ENCODE assay signal across 11 cellular contexts in genomic region chr10:93745411-93746065, GRCh38. TPM values are rescaled to one million over a fixed set of nuclear protein-coding genes. Genes with fewer than 3 reads are reported as not detected.
DNase-seq lines count a peak whose midpoint lies in the region; ATAC-seq, FAIRE-seq and TF ChIP-seq lines count a peak whose summit lies in the region.
"Had no signal": no experiment of that assay in that cellular context is flagged by ENCODE, and none has a peak within 500 bp of the region (broad histone marks: within the 10 kb centered on the region; RNA-seq: fewer than 3 reads in every experiment).

No MANE protein-coding gene starts in this region.

- H3K27me3 ChIP-seq in PC-9 (ENCODE audit: insufficient read depth, low read depth): no peaks in the 10 kb centered on the region

- no peak overlapping the region for H3K27ac Mint-ChIP-seq in glutamatergic neuron (ENCODE audit: unreplicated experiment)
- H3K27ac Mint-ChIP-seq: IgD-negative memory B cell had no signal

- H3K9me3 ChIP-seq in PC-9 (ENCODE audit: insufficient read depth, low read depth): no peaks in the 10 kb centered on the region

- peaks cover 10% of the 10 kb centered on the region for H3F3A ChIP-seq in PC-9 (ENCODE audit: insufficient read depth, low read depth)

- H3K27me3 Mint-ChIP-seq in glutamatergic neuron (ENCODE audit: unreplicated experiment): peaks cover under 1% of the 10 kb centered on the region

- no peak overlapping the region for H3K4me2 ChIP-seq in PC-9

- TF ChIP-seq CTCF in PC-9 (conservative IDR thresholded peaks at IDR 0.05): peak; percentile 37
- TF ChIP-seq CTCF in glutamatergic neuron (IDR thresholded peaks at IDR 0.05; ENCODE audit: partially characterized antibody, unreplicated experiment): peak; percentile 51

- no peak for FAIRE-seq in H54 (lab: Jason Lieb, UNC)
- FAIRE-seq: GM12892 had no signal

- H3K79me2 ChIP-seq in PC-9 (ENCODE audit: low read depth): no peaks in the 10 kb centered on the region

- no peaks in the 10 kb centered on the region for H3K9me2 ChIP-seq in PC-9 (ENCODE audit: insufficient read depth)

- no peak overlapping the region for H3K4me3 ChIP-seq in PC-9

- H3K4me1 Mint-ChIP-seq in glutamatergic neuron (ENCODE audit: low read depth, unreplicated experiment): peaks cover 23% of the 10 kb centered on the region

- no peaks in the 10 kb centered on the region for H3K36me3 ChIP-seq in PC-9 (ENCODE audit: low read depth)

- H3K4me1 ChIP-seq in PC-9 (replicated peaks; ENCODE audit: insufficient read depth): peaks cover 32% of the 10 kb centered on the region

- H3K36me3 Mint-ChIP-seq in glutamatergic neuron (ENCODE audit: unreplicated experiment): no peaks in the 10 kb centered on the region
- H3K36me3 Mint-ChIP-seq: IgD-negative memory B cell had no signal

- peak; percentile 46 for DNase-seq in AG08395 (ENCODE audit: low spot score)
- peak; percentile 53 for DNase-seq in H54 (ENCODE audit: insufficient read length, low spot score)
- DNase-seq in PC-9: peak in 1 of 2 experiments; percentile 9
- peak; percentile 43 for DNase-seq in glutamatergic neuron
- no peak for DNase-seq in effector CD4-positive, alpha-beta T cell
- DNase-seq: activated gamma-delta T cell had no signal

- TF ChIP-seq POLR2A in H54 (IDR thresholded peaks at IDR 0.05; ENCODE audit: low read depth, low read length): no peak

- H3K9me3 Mint-ChIP-seq in glutamatergic neuron (ENCODE audit: unreplicated experiment): no peaks in the 10 kb centered on the region
- H3K9me3 Mint-ChIP-seq: IgD-negative memory B cell had no signal

- H2AFZ ChIP-seq in PC-9: no peak overlapping the region

- no TSS peak for BruUV-seq in PC-9 (replicated peaks; lab: Mats Ljungman, UMichigan)

- H3K27ac ChIP-seq in PC-9: peak overlapping the region; percentile 67; the same call in 1 of the 2 replicates

- CTCF ChIA-PET in PC-9 (lab: Charles Lee): interaction anchor here (0.5 to 3.6 kb wide), 4 partner anchors 65 to 191 kb away, joined by 3 to 21 read pairs (median 6); no protein-coding TSS in a partner anchor

- intact Hi-C loops in PC-9 (cut with micrococcal nuclease; ENCODE audit: unreplicated experiment): loop anchor here (1.0 to 5.0 kb wide), 2 partner anchors 43 to 71 kb away; partner anchors contain the start of gene FRA10AC1

- POLR2A ChIA-PET in PC-9 (lab: Charles Lee; ENCODE audit: unreplicated experiment): no interaction called here

- ATAC-seq in GM21576 (IDR thresholded peaks at IDR 0.05; ENCODE audit: unreplicated experiment) (no peak), GM18502 (IDR thresholded peaks at IDR 0.05; ENCODE audit: poor library complexity, unreplicated experiment) (no peak), HG02623 (IDR thresholded peaks at IDR 0.05; ENCODE audit: unreplicated experiment) (no peak)

- H3K4me3 Mint-ChIP-seq in glutamatergic neuron (ENCODE audit: unreplicated experiment): no peak overlapping the region

- no peaks in the 10 kb centered on the region for H4K20me1 ChIP-seq in PC-9 (ENCODE audit: insufficient read depth)

RNA-seq across cellular contexts. Expression of gene LGI1, which starts 12.2 kb away (rescaled TPM):
- total RNA-seq in PC-9 (2021): not detected in 2 replicates
- 174 TPM for total RNA-seq in glutamatergic neuron (ENCODE audit: unreplicated experiment)

RNA-seq across cellular contexts. Expression of gene FRA10AC1, which starts 43.1 kb away (rescaled TPM):
- 5.4 and 10.4 TPM in 2 replicates for total RNA-seq in PC-9 (2021)
- total RNA-seq in glutamatergic neuron (ENCODE audit: unreplicated experiment): 17.7 TPM

Comparison
In these comparisons a context has a peak if more than half of its experiments do, and no peak if none do; other contexts are left out.
1. RNA of gene LGI1, which starts 12.2 kb away (total RNA-seq): 174 TPM in glutamatergic neuron (single experiment); not detected in PC-9; every median in the first group is over 100 times any median in the second.